Comparison of ENCODE assay signal across 1 cellular context in the genomic region with DNA sequence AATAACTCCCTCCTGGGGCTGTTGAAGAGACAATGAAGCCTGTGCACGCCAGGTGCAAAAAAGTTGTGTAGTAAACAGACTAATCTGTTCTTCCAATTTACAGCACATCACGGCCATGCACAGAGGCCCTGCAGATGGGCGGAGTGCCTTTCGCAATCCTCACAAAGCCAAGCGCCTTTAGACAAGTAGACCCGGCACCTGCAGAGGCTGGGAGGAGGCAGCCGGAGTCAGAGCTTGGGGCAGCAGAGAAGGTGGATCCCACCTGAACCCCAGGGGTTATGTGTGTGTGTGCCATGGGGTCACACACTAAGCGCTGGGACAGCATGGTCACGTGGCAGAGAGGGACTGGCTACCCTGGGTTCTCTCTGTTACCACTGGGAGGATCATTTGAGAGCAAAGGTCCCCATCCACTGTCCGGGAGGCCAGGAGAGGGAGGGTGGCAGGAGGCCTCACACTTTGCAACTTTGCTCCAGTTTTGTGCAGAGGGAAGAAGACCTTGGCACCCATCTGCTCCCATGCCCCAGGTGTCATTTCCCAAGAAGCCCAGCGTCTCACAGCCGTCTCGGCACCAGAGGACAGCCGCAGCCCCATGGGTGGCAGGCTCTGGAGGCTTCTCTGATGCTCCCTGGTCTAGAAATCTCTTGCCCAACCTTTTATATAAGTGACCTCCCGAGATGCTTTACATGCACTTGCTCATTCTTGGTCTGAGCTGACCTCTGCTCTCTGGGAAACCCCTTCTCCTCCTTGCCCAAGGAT.
TF ChIP-seq lines count a peak whose summit lies in the region.

No MANE protein-coding gene starts in this region.

TF ChIP-seq in HepG2, 621 proteins besides CTCF, POLR2A, EP300 and RAD21 (continued from another document and continues in another):
- TF ChIP-seq, protein P1, sequence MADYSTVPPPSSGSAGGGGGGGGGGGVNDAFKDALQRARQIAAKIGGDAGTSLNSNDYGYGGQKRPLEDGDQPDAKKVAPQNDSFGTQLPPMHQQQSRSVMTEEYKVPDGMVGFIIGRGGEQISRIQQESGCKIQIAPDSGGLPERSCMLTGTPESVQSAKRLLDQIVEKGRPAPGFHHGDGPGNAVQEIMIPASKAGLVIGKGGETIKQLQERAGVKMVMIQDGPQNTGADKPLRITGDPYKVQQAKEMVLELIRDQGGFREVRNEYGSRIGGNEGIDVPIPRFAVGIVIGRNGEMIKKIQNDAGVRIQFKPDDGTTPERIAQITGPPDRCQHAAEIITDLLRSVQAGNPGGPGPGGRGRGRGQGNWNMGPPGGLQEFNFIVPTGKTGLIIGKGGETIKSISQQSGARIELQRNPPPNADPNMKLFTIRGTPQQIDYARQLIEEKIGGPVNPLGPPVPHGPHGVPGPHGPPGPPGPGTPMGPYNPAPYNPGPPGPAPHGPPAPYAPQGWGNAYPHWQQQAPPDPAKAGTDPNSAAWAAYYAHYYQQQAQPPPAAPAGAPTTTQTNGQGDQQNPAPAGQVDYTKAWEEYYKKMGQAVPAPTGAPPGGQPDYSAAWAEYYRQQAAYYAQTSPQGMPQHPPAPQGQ (CRISPR knock-in tag; IDR thresholded peaks at IDR 0.05; ENCODE audit: borderline replicate concordance) = 0 out of 2 replicates have a peak, but pooled peaks have one; percentile 72
- TF ChIP-seq RBAK (CRISPR knock-in tag; IDR thresholded peaks at IDR 0.05) (peak; percentile 82), NRL (CRISPR knock-in tag; IDR thresholded peaks at IDR 0.05; ENCODE audit: borderline replicate concordance) (0 out of 2 replicates have a peak, but pooled peaks have one; percentile 23), REXO4 (CRISPR knock-in tag; IDR thresholded peaks at IDR 0.05; ENCODE audit: borderline replicate concordance) (no peak), MTA3 (CRISPR knock-in tag; IDR thresholded peaks at IDR 0.05) (no peak), ZNF747 (CRISPR knock-in tag; IDR thresholded peaks at IDR 0.05; ENCODE audit: borderline replicate concordance) (no peak), ZNF772 (CRISPR knock-in tag; IDR thresholded peaks at IDR 0.05) (no peak), AKAP8 (CRISPR knock-in tag; IDR thresholded peaks at IDR 0.05) (no peak), PBX3 (CRISPR knock-in tag; IDR thresholded peaks at IDR 0.05; ENCODE audit: borderline replicate concordance) (no peak), ZFAT (CRISPR knock-in tag; conservative IDR thresholded peaks at IDR 0.05) (no peak), YY1 (IDR thresholded peaks at IDR 0.05; ENCODE audit: insufficient read depth, insufficient replicate concordance, low read depth, low read length) (no peak), TOE1 (CRISPR knock-in tag; IDR thresholded peaks at IDR 0.05) (no peak), CBFB (CRISPR knock-in tag; IDR thresholded peaks at IDR 0.05) (no peak), GTF2F1 (IDR thresholded peaks at IDR 0.05; ENCODE audit: low read length) (no peak), MYPOP (CRISPR knock-in tag; IDR thresholded peaks at IDR 0.05) (no peak), ZFP62 (CRISPR knock-in tag; IDR thresholded peaks at IDR 0.05) (no peak), ZSCAN22 (CRISPR knock-in tag; IDR thresholded peaks at IDR 0.05) (no peak), ZNF570 (CRISPR knock-in tag; IDR thresholded peaks at IDR 0.05; ENCODE audit: borderline replicate concordance) (no peak), GATA4 (IDR thresholded peaks at IDR 0.05; ENCODE audit: borderline replicate concordance, low read depth) (no peak), ZNF563 (CRISPR knock-in tag; IDR thresholded peaks at IDR 0.05) (no peak), PPARG (CRISPR knock-in tag; conservative IDR thresholded peaks at IDR 0.05) (0 out of 2 replicates have a peak, but pooled peaks have one; percentile 34), ZNF33B (CRISPR knock-in tag; IDR thresholded peaks at IDR 0.05) (no peak), IRF1 (CRISPR knock-in tag; IDR thresholded peaks at IDR 0.05; ENCODE audit: low read depth) (no peak), ZBTB42 (CRISPR knock-in tag; IDR thresholded peaks at IDR 0.05) (no peak), SP5 (CRISPR knock-in tag; IDR thresholded peaks at IDR 0.05; ENCODE audit: borderline replicate concordance, low read depth) (peak; percentile 58; the same call in 1 of the 2 replicates), TP53 (CRISPR knock-in tag; conservative IDR thresholded peaks at IDR 0.05) (no peak), SIN3B (IDR thresholded peaks at IDR 0.05; ENCODE audit: low read length) (no peak), TBL1XR1 (IDR thresholded peaks at IDR 0.05; ENCODE audit: borderline replicate concordance, low read length, partially characterized antibody) (no peak)
- TF ChIP-seq, protein P2, sequence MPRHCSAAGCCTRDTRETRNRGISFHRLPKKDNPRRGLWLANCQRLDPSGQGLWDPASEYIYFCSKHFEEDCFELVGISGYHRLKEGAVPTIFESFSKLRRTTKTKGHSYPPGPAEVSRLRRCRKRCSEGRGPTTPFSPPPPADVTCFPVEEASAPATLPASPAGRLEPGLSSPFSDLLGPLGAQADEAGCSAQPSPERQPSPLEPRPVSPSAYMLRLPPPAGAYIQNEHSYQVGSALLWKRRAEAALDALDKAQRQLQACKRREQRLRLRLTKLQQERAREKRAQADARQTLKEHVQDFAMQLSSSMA (CRISPR knock-in tag; IDR thresholded peaks at IDR 0.05) = no peak
- TF ChIP-seq, protein P3, sequence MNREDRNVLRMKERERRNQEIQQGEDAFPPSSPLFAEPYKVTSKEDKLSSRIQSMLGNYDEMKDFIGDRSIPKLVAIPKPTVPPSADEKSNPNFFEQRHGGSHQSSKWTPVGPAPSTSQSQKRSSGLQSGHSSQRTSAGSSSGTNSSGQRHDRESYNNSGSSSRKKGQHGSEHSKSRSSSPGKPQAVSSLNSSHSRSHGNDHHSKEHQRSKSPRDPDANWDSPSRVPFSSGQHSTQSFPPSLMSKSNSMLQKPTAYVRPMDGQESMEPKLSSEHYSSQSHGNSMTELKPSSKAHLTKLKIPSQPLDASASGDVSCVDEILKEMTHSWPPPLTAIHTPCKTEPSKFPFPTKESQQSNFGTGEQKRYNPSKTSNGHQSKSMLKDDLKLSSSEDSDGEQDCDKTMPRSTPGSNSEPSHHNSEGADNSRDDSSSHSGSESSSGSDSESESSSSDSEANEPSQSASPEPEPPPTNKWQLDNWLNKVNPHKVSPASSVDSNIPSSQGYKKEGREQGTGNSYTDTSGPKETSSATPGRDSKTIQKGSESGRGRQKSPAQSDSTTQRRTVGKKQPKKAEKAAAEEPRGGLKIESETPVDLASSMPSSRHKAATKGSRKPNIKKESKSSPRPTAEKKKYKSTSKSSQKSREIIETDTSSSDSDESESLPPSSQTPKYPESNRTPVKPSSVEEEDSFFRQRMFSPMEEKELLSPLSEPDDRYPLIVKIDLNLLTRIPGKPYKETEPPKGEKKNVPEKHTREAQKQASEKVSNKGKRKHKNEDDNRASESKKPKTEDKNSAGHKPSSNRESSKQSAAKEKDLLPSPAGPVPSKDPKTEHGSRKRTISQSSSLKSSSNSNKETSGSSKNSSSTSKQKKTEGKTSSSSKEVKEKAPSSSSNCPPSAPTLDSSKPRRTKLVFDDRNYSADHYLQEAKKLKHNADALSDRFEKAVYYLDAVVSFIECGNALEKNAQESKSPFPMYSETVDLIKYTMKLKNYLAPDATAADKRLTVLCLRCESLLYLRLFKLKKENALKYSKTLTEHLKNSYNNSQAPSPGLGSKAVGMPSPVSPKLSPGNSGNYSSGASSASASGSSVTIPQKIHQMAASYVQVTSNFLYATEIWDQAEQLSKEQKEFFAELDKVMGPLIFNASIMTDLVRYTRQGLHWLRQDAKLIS (CRISPR knock-in tag; IDR thresholded peaks at IDR 0.05) = no peak
- TF ChIP-seq, protein P4, sequence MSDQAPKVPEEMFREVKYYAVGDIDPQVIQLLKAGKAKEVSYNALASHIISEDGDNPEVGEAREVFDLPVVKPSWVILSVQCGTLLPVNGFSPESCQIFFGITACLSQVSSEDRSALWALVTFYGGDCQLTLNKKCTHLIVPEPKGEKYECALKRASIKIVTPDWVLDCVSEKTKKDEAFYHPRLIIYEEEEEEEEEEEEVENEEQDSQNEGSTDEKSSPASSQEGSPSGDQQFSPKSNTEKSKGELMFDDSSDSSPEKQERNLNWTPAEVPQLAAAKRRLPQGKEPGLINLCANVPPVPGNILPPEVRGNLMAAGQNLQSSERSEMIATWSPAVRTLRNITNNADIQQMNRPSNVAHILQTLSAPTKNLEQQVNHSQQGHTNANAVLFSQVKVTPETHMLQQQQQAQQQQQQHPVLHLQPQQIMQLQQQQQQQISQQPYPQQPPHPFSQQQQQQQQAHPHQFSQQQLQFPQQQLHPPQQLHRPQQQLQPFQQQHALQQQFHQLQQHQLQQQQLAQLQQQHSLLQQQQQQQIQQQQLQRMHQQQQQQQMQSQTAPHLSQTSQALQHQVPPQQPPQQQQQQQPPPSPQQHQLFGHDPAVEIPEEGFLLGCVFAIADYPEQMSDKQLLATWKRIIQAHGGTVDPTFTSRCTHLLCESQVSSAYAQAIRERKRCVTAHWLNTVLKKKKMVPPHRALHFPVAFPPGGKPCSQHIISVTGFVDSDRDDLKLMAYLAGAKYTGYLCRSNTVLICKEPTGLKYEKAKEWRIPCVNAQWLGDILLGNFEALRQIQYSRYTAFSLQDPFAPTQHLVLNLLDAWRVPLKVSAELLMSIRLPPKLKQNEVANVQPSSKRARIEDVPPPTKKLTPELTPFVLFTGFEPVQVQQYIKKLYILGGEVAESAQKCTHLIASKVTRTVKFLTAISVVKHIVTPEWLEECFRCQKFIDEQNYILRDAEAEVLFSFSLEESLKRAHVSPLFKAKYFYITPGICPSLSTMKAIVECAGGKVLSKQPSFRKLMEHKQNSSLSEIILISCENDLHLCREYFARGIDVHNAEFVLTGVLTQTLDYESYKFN (CRISPR knock-in tag; conservative IDR thresholded peaks at IDR 0.05) = peak; percentile 59; the same call in 1 of the 2 replicates
- TF ChIP-seq, protein P5, sequence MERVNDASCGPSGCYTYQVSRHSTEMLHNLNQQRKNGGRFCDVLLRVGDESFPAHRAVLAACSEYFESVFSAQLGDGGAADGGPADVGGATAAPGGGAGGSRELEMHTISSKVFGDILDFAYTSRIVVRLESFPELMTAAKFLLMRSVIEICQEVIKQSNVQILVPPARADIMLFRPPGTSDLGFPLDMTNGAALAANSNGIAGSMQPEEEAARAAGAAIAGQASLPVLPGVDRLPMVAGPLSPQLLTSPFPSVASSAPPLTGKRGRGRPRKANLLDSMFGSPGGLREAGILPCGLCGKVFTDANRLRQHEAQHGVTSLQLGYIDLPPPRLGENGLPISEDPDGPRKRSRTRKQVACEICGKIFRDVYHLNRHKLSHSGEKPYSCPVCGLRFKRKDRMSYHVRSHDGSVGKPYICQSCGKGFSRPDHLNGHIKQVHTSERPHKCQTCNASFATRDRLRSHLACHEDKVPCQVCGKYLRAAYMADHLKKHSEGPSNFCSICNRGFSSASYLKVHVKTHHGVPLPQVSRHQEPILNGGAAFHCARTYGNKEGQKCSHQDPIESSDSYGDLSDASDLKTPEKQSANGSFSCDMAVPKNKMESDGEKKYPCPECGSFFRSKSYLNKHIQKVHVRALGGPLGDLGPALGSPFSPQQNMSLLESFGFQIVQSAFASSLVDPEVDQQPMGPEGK (CRISPR knock-in tag; IDR thresholded peaks at IDR 0.05) = 0 out of 2 replicates have a peak, but pooled peaks have one; percentile 11
- TF ChIP-seq, protein P6, sequence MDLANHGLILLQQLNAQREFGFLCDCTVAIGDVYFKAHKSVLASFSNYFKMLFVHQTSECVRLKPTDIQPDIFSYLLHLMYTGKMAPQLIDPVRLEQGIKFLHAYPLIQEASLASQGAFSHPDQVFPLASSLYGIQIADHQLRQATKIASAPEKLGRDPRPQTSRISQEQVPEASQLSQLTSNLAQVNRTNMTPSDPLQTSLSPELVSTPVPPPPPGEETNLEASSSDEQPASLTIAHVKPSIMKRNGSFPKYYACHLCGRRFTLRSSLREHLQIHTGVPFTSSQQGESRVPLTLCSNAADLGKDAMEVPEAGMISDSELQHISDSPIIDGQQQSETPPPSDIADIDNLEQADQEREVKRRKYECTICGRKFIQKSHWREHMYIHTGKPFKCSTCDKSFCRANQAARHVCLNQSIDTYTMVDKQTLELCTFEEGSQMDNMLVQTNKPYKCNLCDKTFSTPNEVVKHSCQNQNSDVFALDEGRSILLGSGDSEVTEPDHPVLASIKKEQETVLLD (CRISPR knock-in tag; IDR thresholded peaks at IDR 0.05; ENCODE audit: low read depth) = no peak
- TF ChIP-seq, protein P7, sequence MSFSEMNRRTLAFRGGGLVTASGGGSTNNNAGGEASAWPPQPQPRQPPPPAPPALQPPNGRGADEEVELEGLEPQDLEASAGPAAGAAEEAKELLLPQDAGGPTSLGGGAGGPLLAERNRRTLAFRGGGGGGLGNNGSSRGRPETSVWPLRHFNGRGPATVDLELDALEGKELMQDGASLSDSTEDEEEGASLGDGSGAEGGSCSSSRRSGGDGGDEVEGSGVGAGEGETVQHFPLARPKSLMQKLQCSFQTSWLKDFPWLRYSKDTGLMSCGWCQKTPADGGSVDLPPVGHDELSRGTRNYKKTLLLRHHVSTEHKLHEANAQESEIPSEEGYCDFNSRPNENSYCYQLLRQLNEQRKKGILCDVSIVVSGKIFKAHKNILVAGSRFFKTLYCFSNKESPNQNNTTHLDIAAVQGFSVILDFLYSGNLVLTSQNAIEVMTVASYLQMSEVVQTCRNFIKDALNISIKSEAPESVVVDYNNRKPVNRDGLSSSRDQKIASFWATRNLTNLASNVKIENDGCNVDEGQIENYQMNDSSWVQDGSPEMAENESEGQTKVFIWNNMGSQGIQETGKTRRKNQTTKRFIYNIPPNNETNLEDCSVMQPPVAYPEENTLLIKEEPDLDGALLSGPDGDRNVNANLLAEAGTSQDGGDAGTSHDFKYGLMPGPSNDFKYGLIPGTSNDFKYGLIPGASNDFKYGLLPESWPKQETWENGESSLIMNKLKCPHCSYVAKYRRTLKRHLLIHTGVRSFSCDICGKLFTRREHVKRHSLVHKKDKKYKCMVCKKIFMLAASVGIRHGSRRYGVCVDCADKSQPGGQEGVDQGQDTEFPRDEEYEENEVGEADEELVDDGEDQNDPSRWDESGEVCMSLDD (CRISPR knock-in tag; IDR thresholded peaks at IDR 0.05; ENCODE audit: borderline replicate concordance) = peak; percentile 56; the same call in 1 of the 2 replicates
